In the genomic region with DNA sequence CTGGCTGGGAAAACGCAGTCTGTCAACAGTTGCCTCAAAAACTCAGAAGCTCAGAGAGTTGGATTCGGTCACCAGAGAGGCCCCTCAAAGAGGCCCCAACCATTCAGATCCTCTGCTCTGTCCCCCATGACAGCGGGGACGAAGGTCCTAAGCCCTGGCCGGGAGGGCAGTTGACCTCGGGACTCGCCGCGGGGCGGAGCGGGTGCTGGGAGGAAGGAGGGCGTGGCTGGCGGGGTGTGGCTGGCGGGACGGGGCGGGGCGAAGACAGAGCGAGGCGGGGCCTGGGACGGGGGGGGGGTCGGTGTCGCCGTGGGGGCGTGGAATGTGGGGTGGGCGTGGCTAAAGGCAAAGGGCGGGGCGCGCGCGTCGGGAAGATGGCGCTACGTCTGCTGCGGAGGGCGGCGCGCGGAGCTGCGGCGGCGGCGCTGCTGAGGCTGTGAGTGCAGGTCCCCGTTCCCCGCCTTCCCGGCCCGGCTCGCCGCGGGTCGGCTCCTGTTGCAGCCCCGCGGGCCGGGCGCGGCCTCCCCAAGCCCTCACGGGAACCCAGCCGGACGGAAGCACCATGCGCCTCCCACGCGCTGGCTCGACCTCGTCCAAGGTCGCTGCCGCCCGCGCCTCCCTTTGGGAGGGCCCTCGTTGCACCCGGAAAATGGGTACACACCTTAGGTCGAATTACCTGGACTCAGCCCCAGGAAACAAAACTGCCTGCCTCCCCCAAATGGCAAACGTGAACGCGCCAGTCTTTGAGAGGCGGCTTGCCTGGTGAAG, we compare ENCODE assay signal across 1 cellular context.
TF ChIP-seq lines count a peak whose summit lies in the region.

A gene (plus strand): TSS at position 369 of the 768 bp plus-strand sequence.

TF ChIP-seq in Ishikawa, 13 proteins besides CTCF, POLR2A, EP300 and RAD21 (continued from another document):
- TF ChIP-seq, protein P1, sequence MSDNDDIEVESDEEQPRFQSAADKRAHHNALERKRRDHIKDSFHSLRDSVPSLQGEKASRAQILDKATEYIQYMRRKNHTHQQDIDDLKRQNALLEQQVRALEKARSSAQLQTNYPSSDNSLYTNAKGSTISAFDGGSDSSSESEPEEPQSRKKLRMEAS (IDR thresholded peaks at IDR 0.05), result peak; percentile 78
- TF ChIP-seq TAF1 (IDR thresholded peaks at IDR 0.05; ENCODE audit: low read depth) (peak; percentile 88; the same call in 1 of the 2 replicates), EGR1 (IDR thresholded peaks at IDR 0.05) (peak; percentile 84), CREB1 (IDR thresholded peaks at IDR 0.05; ENCODE audit: low read depth) (no peak), TCF12 (IDR thresholded peaks at IDR 0.05; ENCODE audit: low read depth) (peak; percentile 44)
